9 cellular contexts compared by ENCODE assay signal in the genomic region with DNA sequence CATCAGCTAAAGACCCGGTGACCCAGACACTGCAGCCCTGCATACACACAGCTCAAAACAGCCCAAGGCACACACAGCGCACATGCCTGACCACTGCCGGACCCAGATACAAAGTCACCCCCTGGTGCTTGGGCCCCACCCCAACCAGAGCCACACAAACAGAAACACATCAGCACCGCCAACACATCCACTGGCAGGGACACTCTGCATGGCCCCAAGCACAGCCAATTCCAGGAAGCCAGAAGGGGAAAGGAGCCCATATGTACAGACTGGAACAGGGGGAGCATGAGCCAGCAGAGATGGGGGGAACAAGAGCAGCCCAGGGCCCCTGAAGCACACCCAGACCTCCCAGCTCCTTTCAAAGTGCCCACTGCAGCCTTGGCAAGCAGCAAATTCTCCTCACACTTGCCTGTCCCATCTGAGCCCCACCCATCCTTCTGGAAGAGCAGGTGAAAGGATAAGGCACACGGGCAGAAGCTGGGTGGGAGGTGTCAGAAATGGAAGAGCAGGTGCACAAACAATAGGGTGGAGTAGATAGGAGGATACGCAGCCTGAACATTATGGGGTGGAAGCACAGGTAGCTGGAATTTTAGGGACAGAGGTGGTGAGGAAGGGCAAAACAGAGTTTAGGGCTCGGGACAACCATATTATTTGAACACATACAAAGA.
DNase-seq lines count a peak whose midpoint lies in the region; TF ChIP-seq lines count a peak whose summit lies in the region.
"Had no signal": no experiment of that assay in that cellular context is flagged by ENCODE, and none has a peak within 500 bp of the region (broad histone marks: within the 10 kb centered on the region; RNA-seq: fewer than 3 reads in every experiment).

No MANE protein-coding gene starts in this region.

- no peaks in the 10 kb centered on the region for H3K9me3 Mint-ChIP-seq in CD4-positive, alpha-beta memory T cell

- H3K9ac ChIP-seq in colonic mucosa (ENCODE audit: low read depth in 2 of 2, low read length in 2 of 2) (peak overlapping the region; percentile 13 to 47), mucosa of stomach (ENCODE audit: low read length) (peak overlapping the region; percentile 25)

- H3K36me3 ChIP-seq in colonic mucosa (no peaks in the 10 kb centered on the region), mucosa of stomach (ENCODE audit: control insufficient read depth, insufficient read depth, low read length) (no peaks in the 10 kb centered on the region), uterus (no peaks in the 10 kb centered on the region)
- H3K36me3 ChIP-seq in CD4-positive, alpha-beta memory T cell (ENCODE audit: insufficient read depth, low read length): no peaks in the 10 kb centered on the region

- POLR2A ChIA-PET in CD4-positive, alpha-beta memory T cell (lab: Charles Lee; ENCODE audit: partially characterized antibody): no interaction called here

- CTCF ChIA-PET in CD4-positive, alpha-beta memory T cell (lab: Charles Lee; ENCODE audit: partially characterized antibody): interaction anchor here (1.1 kb wide), 1 partner anchor 47 kb away, joined by 3 read pairs; no protein-coding TSS in a partner anchor

- no peak overlapping the region for H3K4me3 Mint-ChIP-seq in CD4-positive, alpha-beta memory T cell

- intact Hi-C loops in colonic mucosa (cut with DNase I): no loop called here
- intact Hi-C loops in uterus (cut with DNase I; ENCODE audit: low total_unique reads): no loop called here
- intact Hi-C loops in CD4-positive, alpha-beta memory T cell (cut with micrococcal nuclease): no loop called here

- H3K4me1 Mint-ChIP-seq in CD4-positive, alpha-beta memory T cell: no peaks in the 10 kb centered on the region

- H3K27ac Mint-ChIP-seq in CD4-positive, alpha-beta memory T cell: no peak overlapping the region

- H3K27me3 Mint-ChIP-seq in CD4-positive, alpha-beta memory T cell: peaks cover 3 to 4% of the 10 kb centered on the region in 2 donors

- DNase-seq in NCI-H2107 treated with DMSO at 0.1 percent for 48 hours (lab: John Stamatoyannopoulos, UW; ENCODE audit: unreplicated experiment): peak; percentile 25
- no peak for DNase-seq in NCI-H2107 (lab: John Stamatoyannopoulos, UW)
- no peak for DNase-seq in colonic mucosa
- DNase-seq in uterus: no peak
- no peak for DNase-seq in activated CD4-positive, alpha-beta T cell treated with anti-CD3 and anti-CD28 coated beads for 1 hour
- no peak for DNase-seq in mesenteric fat pad (ENCODE audit: low spot score)
- no peak for DNase-seq in CD4-positive, alpha-beta memory T cell
- DNase-seq: activated CD4-positive, CD25-positive, alpha-beta regulatory T cell had no signal

- H3K27me3 ChIP-seq in colonic mucosa: no peaks in the 10 kb centered on the region
- no peaks in the 10 kb centered on the region for H3K27me3 ChIP-seq in mucosa of stomach (ENCODE audit: control insufficient read depth, insufficient read depth, low read length)
- no peaks in the 10 kb centered on the region for H3K27me3 ChIP-seq in uterus
- H3K27me3 ChIP-seq in CD4-positive, alpha-beta memory T cell (ENCODE audit: insufficient read depth, low read length): no peaks in the 10 kb centered on the region

- H3K9me3 ChIP-seq in colonic mucosa: no peaks in the 10 kb centered on the region
- H3K9me3 ChIP-seq in mucosa of stomach (ENCODE audit: control insufficient read depth, low read length): no peaks in the 10 kb centered on the region
- no peaks in the 10 kb centered on the region for H3K9me3 ChIP-seq in uterus
- no peaks in the 10 kb centered on the region for H3K9me3 ChIP-seq in CD4-positive, alpha-beta memory T cell (ENCODE audit: control insufficient read depth in 1 of 2, low read length in 2 of 2)

- peak overlapping the region; percentile 68 for H3K27ac ChIP-seq in colonic mucosa
- H3K27ac ChIP-seq in uterus: peak overlapping the region; percentile 92 to 97
- H3K27ac ChIP-seq in CD4-positive, alpha-beta memory T cell (ENCODE audit: low read depth, low read length): no peak overlapping the region

- H3K4me1 ChIP-seq in colonic mucosa: no peaks in the 10 kb centered on the region
- peaks cover 64% of the 10 kb centered on the region for H3K4me1 ChIP-seq in mucosa of stomach (ENCODE audit: control insufficient read depth, insufficient read depth, low read length)
- H3K4me1 ChIP-seq in uterus: peaks cover 34 to 43% of the 10 kb centered on the region in 2 donors
- H3K4me1 ChIP-seq in CD4-positive, alpha-beta memory T cell (ENCODE audit: insufficient read depth, low read length): no peaks in the 10 kb centered on the region

- H3K36me3 Mint-ChIP-seq in CD4-positive, alpha-beta memory T cell: no peaks in the 10 kb centered on the region

- H3K4me3 ChIP-seq in colonic mucosa (no peak overlapping the region), mucosa of stomach (ENCODE audit: low read length) (no peak overlapping the region), uterus (peak overlapping the region; percentile 20 to 25)
- H3K4me3 ChIP-seq in CD4-positive, alpha-beta memory T cell (ENCODE audit: low read length in 2 of 2): no peak overlapping the region

- TF ChIP-seq POLR2A in uterus (IDR thresholded peaks at IDR 0.05): no peak

- TF ChIP-seq CTCF in colonic mucosa (IDR thresholded peaks at IDR 0.05) (no peak), uterus (IDR thresholded peaks at IDR 0.05) (no peak)

Comparison
In these comparisons a context has a peak if more than half of its experiments do, and no peak if none do; other contexts are left out.
1. H3K4me3 ChIP-seq: peak in uterus (2 of 2); none in colonic mucosa (single experiment), mucosa of stomach (single experiment) and CD4-positive, alpha-beta memory T cell (0 of 2).